ENCODE assay signal across 18 cellular contexts in the genomic region with DNA sequence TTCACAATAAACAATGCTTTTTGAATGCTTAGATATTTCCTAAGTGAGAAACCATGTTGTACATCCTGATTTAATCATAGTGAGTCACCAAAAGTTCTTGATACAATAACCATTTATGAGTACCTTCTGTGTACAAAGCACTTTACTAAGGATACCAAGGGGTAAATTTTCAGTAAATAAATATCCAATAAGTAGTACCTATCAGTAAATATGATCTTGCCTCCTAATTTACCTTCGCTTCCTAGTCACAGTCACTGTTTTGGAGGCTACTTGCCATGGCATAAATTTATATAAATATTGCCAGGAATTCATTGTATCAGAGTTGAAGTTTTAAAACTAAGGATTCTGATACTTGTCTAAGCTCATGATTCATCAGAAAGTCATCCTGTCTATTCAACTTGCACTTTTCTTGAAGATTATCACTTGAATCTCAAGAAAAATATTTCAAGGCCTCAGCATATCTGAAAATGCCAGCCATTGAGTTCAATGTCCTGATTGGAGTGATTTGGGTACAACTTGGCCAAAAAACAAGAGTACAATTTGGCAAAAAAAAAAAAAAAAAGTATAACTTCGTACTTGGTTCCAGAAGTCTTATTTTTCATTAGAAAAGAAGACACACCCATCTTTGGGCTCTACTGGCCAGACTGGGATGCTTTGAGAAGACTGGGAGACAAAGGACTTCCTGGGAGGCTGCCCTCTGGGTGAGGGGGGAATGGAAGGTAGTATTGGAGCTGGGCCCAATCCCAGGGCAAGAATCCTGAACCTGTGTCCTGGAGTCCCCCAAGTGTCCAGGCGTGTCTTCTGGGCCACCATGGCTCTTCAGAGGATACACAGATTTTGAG. TPM values are rescaled to one million over a fixed set of nuclear protein-coding genes. Genes with fewer than 3 reads are reported as not detected.
DNase-seq lines count a peak whose midpoint lies in the region; ATAC-seq and TF ChIP-seq lines count a peak whose summit lies in the region.
"Had no signal": no experiment of that assay in that cellular context is flagged by ENCODE, and none has a peak within 500 bp of the region (broad histone marks: within the 10 kb centered on the region; RNA-seq: fewer than 3 reads in every experiment).

No MANE protein-coding gene starts in this region.

- CTCF ChIA-PET in mammary epithelial cell (lab: Charles Lee; ENCODE audit: low non-redundant PET) = no interaction called here
- CTCF ChIA-PET in activated CD4-positive, alpha-beta memory T cell treated with anti-CD3 and anti-CD28 coated beads for 36 hours (lab: Charles Lee) = no interaction called here

- peaks cover 49% of the 10 kb centered on the region for H3K36me3 Mint-ChIP-seq in activated T-helper 2 cell treated with anti-CD3 and anti-CD28 coated beads, Interferon-gamma antibody, Interleukin-2, Interleukin-4, amounts not matched to agents 10 μg/mL and 5 μg/mL and 100 μg/mL, durations not matched to agents 14 hours and 24 hours and 36 hours (ENCODE audit: low read depth)
- peaks cover 33% of the 10 kb centered on the region for H3K36me3 Mint-ChIP-seq in activated CD4-positive, alpha-beta memory T cell treated with anti-CD3 and anti-CD28 coated beads for 36 hours

- H3K4me1 Mint-ChIP-seq in activated T-helper 2 cell treated with anti-CD3 and anti-CD28 coated beads, Interferon-gamma antibody, Interleukin-2, Interleukin-4, amounts not matched to agents 10 μg/mL and 5 μg/mL and 100 μg/mL, durations not matched to agents 14 hours and 24 hours and 36 hours (ENCODE audit: low read depth) = peaks cover 15% of the 10 kb centered on the region
- peaks cover 26% of the 10 kb centered on the region for H3K4me1 Mint-ChIP-seq in activated CD4-positive, alpha-beta memory T cell treated with anti-CD3 and anti-CD28 coated beads for 36 hours (ENCODE audit: low read depth)

- H3K4me3 ChIP-seq in AG10803 (ENCODE audit: low read length) (no peak overlapping the region), mammary epithelial cell (replicated peaks in 1 of 3; ENCODE audit: insufficient read depth in 1 of 3, low read depth in 2 of 3, low read length in 3 of 3) (no peak overlapping the region)
- H3K4me3 ChIP-seq: hepatocyte had no signal

- H3K4me2 ChIP-seq in mammary epithelial cell (ENCODE audit: insufficient read depth, low read depth, low read length) = peak overlapping the region; percentile 67
- H3K4me2 ChIP-seq: hepatocyte had no signal

- no peak overlapping the region for H3K4me3 Mint-ChIP-seq in activated T-helper 2 cell treated with anti-CD3 and anti-CD28 coated beads, Interferon-gamma antibody, Interleukin-2, Interleukin-4, amounts not matched to agents 10 μg/mL and 5 μg/mL and 100 μg/mL, durations not matched to agents 14 hours and 24 hours and 36 hours (ENCODE audit: low read depth)
- H3K4me3 Mint-ChIP-seq in activated CD4-positive, alpha-beta memory T cell treated with anti-CD3 and anti-CD28 coated beads for 36 hours = no peak overlapping the region
- H3K4me3 Mint-ChIP-seq: activated CD4-positive, alpha-beta memory T cell treated with anti-CD3 and anti-CD28 coated beads, Interleukin-2, amount 10 ng/mL, durations not matched to agents 7 days and 5 days; CD4-positive, alpha-beta memory T cell; T-helper 1 cell treated with Interleukin-12 subunit alpha and Interleukin-12 subunit beta and Interleukin-4 antibody, amounts not matched to agents 30 μg/mL and 1 μg/mL, for 36 hours had no signal

- H3K79me2 ChIP-seq in mammary epithelial cell (ENCODE audit: insufficient read depth, low read length) = peaks cover 85% of the 10 kb centered on the region

- H3K27me3 Mint-ChIP-seq in activated T-helper 2 cell treated with anti-CD3 and anti-CD28 coated beads, Interferon-gamma antibody, Interleukin-2, Interleukin-4, amounts not matched to agents 10 μg/mL and 5 μg/mL and 100 μg/mL, durations not matched to agents 14 hours and 24 hours and 36 hours (ENCODE audit: low read depth) = no peaks in the 10 kb centered on the region
- H3K27me3 Mint-ChIP-seq in activated CD4-positive, alpha-beta memory T cell treated with anti-CD3 and anti-CD28 coated beads for 36 hours = no peaks in the 10 kb centered on the region
- H3K27me3 Mint-ChIP-seq: activated CD4-positive, alpha-beta memory T cell treated with anti-CD3 and anti-CD28 coated beads, Interleukin-2, amount 10 ng/mL, durations not matched to agents 7 days and 5 days; CD4-positive, alpha-beta memory T cell had no signal

- TF ChIP-seq CTCF in AG10803 (conservative IDR thresholded peaks at IDR 0.05; ENCODE audit: low read length) (no peak), mammary epithelial cell (conservative IDR thresholded peaks at IDR 0.05 in 1 of 2, IDR thresholded peaks at IDR 0.05 in 1 of 2; ENCODE audit: extremely low read depth in 1 of 2, insufficient read depth in 1 of 2, low read depth in 1 of 2, low read length in 2 of 2) (no peak)

- no TSS peak for BruUV-seq in mammary epithelial cell (replicated peaks; lab: Mats Ljungman, UMichigan)

- WGBS in mammary epithelial cell (ENCODE audit: low coverage, missing lambda C conversion rate) = 42% methylated on average over 3 of the region's 3 CpGs

- no peaks in the 10 kb centered on the region for H3K9me3 Mint-ChIP-seq in activated T-helper 2 cell treated with anti-CD3 and anti-CD28 coated beads, Interferon-gamma antibody, Interleukin-2, Interleukin-4, amounts not matched to agents 10 μg/mL and 5 μg/mL and 100 μg/mL, durations not matched to agents 14 hours and 24 hours and 36 hours
- H3K9me3 Mint-ChIP-seq in activated CD4-positive, alpha-beta memory T cell treated with anti-CD3 and anti-CD28 coated beads for 36 hours = no peaks in the 10 kb centered on the region
- H3K9me3 Mint-ChIP-seq: CD4-positive, alpha-beta memory T cell had no signal

- H2AFZ ChIP-seq in mammary epithelial cell (ENCODE audit: low read depth, low read length) = no peak overlapping the region
- H2AFZ ChIP-seq: hepatocyte had no signal

- in situ Hi-C loops in mammary epithelial cell (cut with MboI; ENCODE audit: low sequenced_read_pairs in 2 of 2) = no loop called here

- peaks cover 61% of the 10 kb centered on the region for H3K4me1 ChIP-seq in mammary epithelial cell (ENCODE audit: insufficient read depth, low read length)

- peak overlapping the region; percentile 24 for H3K9ac ChIP-seq in mammary epithelial cell (ENCODE audit: insufficient read depth, low read length)

- H4K20me1 ChIP-seq in mammary epithelial cell (ENCODE audit: insufficient read depth, low read length) = no peaks in the 10 kb centered on the region

- no peak for ATAC-seq in sciatic nerve

- no peak overlapping the region for H3K27ac Mint-ChIP-seq in activated T-helper 2 cell treated with anti-CD3 and anti-CD28 coated beads, Interferon-gamma antibody, Interleukin-2, Interleukin-4, amounts not matched to agents 10 μg/mL and 5 μg/mL and 100 μg/mL, durations not matched to agents 14 hours and 24 hours and 36 hours
- no peak overlapping the region for H3K27ac Mint-ChIP-seq in activated CD4-positive, alpha-beta memory T cell treated with anti-CD3 and anti-CD28 coated beads for 36 hours
- H3K27ac Mint-ChIP-seq: activated CD4-positive, alpha-beta memory T cell treated with anti-CD3 and anti-CD28 coated beads, Interleukin-2, amount 10 ng/mL, durations not matched to agents 7 days and 5 days; T-helper 1 cell treated with Interleukin-12 subunit alpha and Interleukin-12 subunit beta and Interleukin-4 antibody, amounts not matched to agents 30 μg/mL and 1 μg/mL, for 36 hours had no signal

- no peaks in the 10 kb centered on the region for H3K27me3 ChIP-seq in mammary epithelial cell (ENCODE audit: insufficient read depth, low read length)
- H3K27me3 ChIP-seq: hepatocyte had no signal

- dilution Hi-C loops in mammary epithelial cell (cut with HindIII; ENCODE audit: low sequenced_read_pairs) = no loop called here

- H3K36me3 ChIP-seq in mammary epithelial cell (ENCODE audit: insufficient read depth, low read length) = peaks cover 16% of the 10 kb centered on the region

- H3K27ac ChIP-seq in mammary epithelial cell (ENCODE audit: insufficient read depth, low read depth, low read length) = peak overlapping the region; percentile 83
- H3K27ac ChIP-seq: hepatocyte had no signal

- intact Hi-C loops in mammary epithelial cell (cut with micrococcal nuclease) (loop anchor here (1.0 to 2.0 kb wide), 2 partner anchors 30 to 90 kb away; no protein-coding TSS in a partner anchor), sciatic nerve (cut with DNase I) (loop anchor here (5.0 kb wide), 1 partner anchor 805 kb away; no protein-coding TSS in a partner anchor)
- intact Hi-C loops in activated T-helper 2 cell treated with anti-CD3 and anti-CD28 coated beads, Interferon-gamma antibody, Interleukin-2, Interleukin-4, amounts not matched to agents 10 μg/mL and 5 μg/mL and 100 μg/mL, durations not matched to agents 14 hours and 24 hours and 36 hours (cut with micrococcal nuclease) = no loop called here
- intact Hi-C loops in activated CD4-positive, alpha-beta memory T cell treated with anti-CD3 and anti-CD28 coated beads for 36 hours (cut with micrococcal nuclease) = no loop called here

- DNase-seq in AG10803 (ENCODE audit: low read depth) = peak; percentile 62
- DNase-seq in M059J (ENCODE audit: low read depth) = peak; percentile 84
- DNase-seq in mammary epithelial cell = peak; percentile 71
- DNase-seq in hepatic stellate cell (ENCODE audit: low spot score) = peak; percentile 62
- DNase-seq in activated T-helper 2 cell treated with anti-CD3 and anti-CD28 coated beads, Interferon-gamma antibody, Interleukin-2, Interleukin-4, amounts not matched to agents 10 μg/mL and 5 μg/mL and 100 μg/mL, durations not matched to agents 14 hours and 24 hours and 36 hours (ENCODE audit: low spot score) = no peak
- DNase-seq in sciatic nerve (ENCODE audit: low spot score) = no peak
- no peak for DNase-seq in activated CD4-positive, alpha-beta memory T cell treated with anti-CD3 and anti-CD28 coated beads for 36 hours
- DNase-seq in NCI-H1694 (lab: John Stamatoyannopoulos, UW) = no peak
- DNase-seq: activated CD4-positive, alpha-beta memory T cell treated with anti-CD3 and anti-CD28 coated beads, Interleukin-2, amount 10 ng/mL, durations not matched to agents 7 days and 5 days; activated naive CD4-positive, alpha-beta T cell; CD4-positive, alpha-beta memory T cell; NCI-H1694 treated with DMSO at 0.1 percent for 48 hours; NK-92 treated with Interleukin-12 subunit alpha and Interleukin-12 subunit beta, amount 100 ng/mL, for 24 hours; posterior cingulate gyrus; stimulated activated CD4-positive, alpha-beta T cell treated with anti-CD3 and anti-CD28 coated beads, Interleukin-2, amount 100 ng/mL, for 48 hours; stimulated activated naive CD4-positive, alpha-beta T cell had no signal

- H3K9me3 ChIP-seq in mammary epithelial cell (replicated peaks; ENCODE audit: insufficient read depth, low read length) = no peaks in the 10 kb centered on the region

- POLR2A ChIA-PET in activated CD4-positive, alpha-beta memory T cell treated with anti-CD3 and anti-CD28 coated beads for 36 hours (lab: Charles Lee) = no interaction called here

RNA-seq across cellular contexts. Expression of a gene that starts 32.8 kb away (rescaled TPM):
- total RNA-seq in M059J (2014; rRNA removed; shearing (Covaris generic)) = 19.5 and 25.5 TPM in 2 replicates
- total RNA-seq in mammary epithelial cell (10 to 100 TPM; 24.7 to 24.8 TPM), sciatic nerve (27.1 TPM)
- 11.2 TPM for polyA plus RNA-seq in mammary epithelial cell
- 33.2 TPM for polyA minus RNA-seq in mammary epithelial cell
- total RNA-seq in activated T-helper 2 cell treated with anti-CD3 and anti-CD28 coated beads, Interferon-gamma antibody, Interleukin-2, Interleukin-4, amounts not matched to agents 10 μg/mL and 5 μg/mL and 100 μg/mL, durations not matched to agents 14 hours and 24 hours and 36 hours = 16.0 and 16.3 TPM in 2 replicates
- 10 to 100 TPM; 10.5 to 12.0 TPM for total RNA-seq in activated CD4-positive, alpha-beta memory T cell treated with anti-CD3 and anti-CD28 coated beads for 36 hours

RNA-seq across cellular contexts. Expression of a gene that starts 46.7 kb away (rescaled TPM):
- total RNA-seq in M059J (2014; rRNA removed; shearing (Covaris generic)) = 20.6 and 34.7 TPM in 2 replicates
- total RNA-seq in mammary epithelial cell = 10 to 100 TPM; 14.7 to 52.8 TPM
- 33.2 TPM for polyA plus RNA-seq in mammary epithelial cell
- polyA minus RNA-seq in mammary epithelial cell = 21.3 TPM
- 35.6 and 36.2 TPM in 2 replicates for total RNA-seq in activated T-helper 2 cell treated with anti-CD3 and anti-CD28 coated beads, Interferon-gamma antibody, Interleukin-2, Interleukin-4, amounts not matched to agents 10 μg/mL and 5 μg/mL and 100 μg/mL, durations not matched to agents 14 hours and 24 hours and 36 hours
- 51.1 TPM for total RNA-seq in sciatic nerve
- 10 to 100 TPM; 34.6 to 37.0 TPM for total RNA-seq in activated CD4-positive, alpha-beta memory T cell treated with anti-CD3 and anti-CD28 coated beads for 36 hours

Comparison
In these comparisons a context has a peak if more than half of its experiments do, and no peak if none do; other contexts are left out.
1. DNase-seq: peak in AG10803 (single experiment), M059J (single experiment), mammary epithelial cell (single experiment) and hepatic stellate cell (single experiment); none in activated T-helper 2 cell treated with anti-CD3 and anti-CD28 coated beads, Interferon-gamma antibody, Interleukin-2, Interleukin-4, amounts not matched to agents 10 μg/mL and 5 μg/mL and 100 μg/mL, durations not matched to agents 14 hours and 24 hours and 36 hours (single experiment), sciatic nerve (single experiment), activated CD4-positive, alpha-beta memory T cell treated with anti-CD3 and anti-CD28 coated beads for 36 hours (single experiment) and NCI-H1694 (single experiment).
2. intact Hi-C loops: an anchor here in mammary epithelial cell (1.0 to 2.0 kb wide) and sciatic nerve (5.0 kb wide); none called in activated T-helper 2 cell treated with anti-CD3 and anti-CD28 coated beads, Interferon-gamma antibody, Interleukin-2, Interleukin-4, amounts not matched to agents 10 μg/mL and 5 μg/mL and 100 μg/mL, durations not matched to agents 14 hours and 24 hours and 36 hours and activated CD4-positive, alpha-beta memory T cell treated with anti-CD3 and anti-CD28 coated beads for 36 hours.